ENCODE assay signal across 1 cellular context in genomic region chr16:58685084-58685449, GRCh38.
TF ChIP-seq lines count a peak whose summit lies in the region.

No MANE protein-coding gene starts in this region.

TF ChIP-seq in IMR-90, 13 proteins besides CTCF, POLR2A, EP300 and RAD21 (continued from another document):
- TF ChIP-seq USF2 (IDR thresholded peaks at IDR 0.05; ENCODE audit: low read depth, low read length), result no peak
- TF ChIP-seq RCOR1 (IDR thresholded peaks at IDR 0.05; ENCODE audit: insufficient replicate concordance, low read length), result no peak
- no peak for TF ChIP-seq NFE2L2 (IDR thresholded peaks at IDR 0.05; ENCODE audit: low read depth, low read length)
- TF ChIP-seq SMC3 (IDR thresholded peaks at IDR 0.05; ENCODE audit: low read depth, low read length), result no peak
- no peak for TF ChIP-seq MXI1 (IDR thresholded peaks at IDR 0.05; ENCODE audit: borderline replicate concordance, low read depth, low read length)
- no peak for TF ChIP-seq FOS (IDR thresholded peaks at IDR 0.05; ENCODE audit: low read depth, low read length)
- TF ChIP-seq RFX5 (IDR thresholded peaks at IDR 0.05; ENCODE audit: low read depth, low read length), result no peak
- no peak for TF ChIP-seq ELK1 (IDR thresholded peaks at IDR 0.05; ENCODE audit: borderline replicate concordance, low read depth, low read length)
